Comparison of ENCODE assay signal across 21 cellular contexts in the genomic region with DNA sequence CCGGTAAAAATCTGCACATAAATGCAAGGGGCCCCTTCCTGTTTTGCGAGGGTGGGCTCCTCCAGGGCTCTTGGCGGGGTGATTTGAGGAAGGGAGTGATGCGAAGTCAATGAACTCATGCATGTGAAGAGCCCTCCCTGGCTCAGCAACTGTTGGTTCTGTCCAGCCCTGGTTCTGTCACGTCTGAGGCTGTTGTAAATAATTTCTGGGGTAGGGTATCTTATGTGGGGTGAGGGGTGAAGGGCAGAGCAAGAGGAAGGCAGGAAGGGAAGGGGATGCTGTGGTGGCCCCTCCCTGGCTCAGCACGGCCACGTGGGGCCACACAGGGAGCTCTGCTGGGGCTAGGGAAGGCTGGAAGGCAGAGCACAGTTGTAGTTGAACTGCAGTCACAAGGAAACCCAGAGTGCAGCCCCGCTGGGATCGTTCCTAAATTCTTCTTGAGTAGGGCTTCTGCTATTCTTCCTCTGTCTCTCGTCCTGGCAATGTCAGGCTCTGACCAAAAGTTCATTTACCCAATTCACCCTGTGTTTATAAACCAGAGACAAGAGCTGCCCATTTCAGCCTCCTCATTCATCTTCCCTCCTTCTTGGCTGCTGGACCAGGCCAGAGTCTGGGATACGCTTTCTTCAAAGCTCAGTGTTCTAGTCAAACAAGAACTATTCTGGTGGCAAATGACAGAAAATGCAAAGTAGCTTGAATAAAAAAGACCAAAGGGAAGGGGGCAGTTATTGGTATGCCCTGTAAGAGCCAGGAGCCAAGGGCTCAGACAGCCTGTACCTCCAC. TPM values are rescaled to one million over a fixed set of nuclear protein-coding genes. Genes with fewer than 3 reads are reported as not detected.
DNase-seq lines count a peak whose midpoint lies in the region; ATAC-seq and TF ChIP-seq lines count a peak whose summit lies in the region.
"Had no signal": no experiment of that assay in that cellular context is flagged by ENCODE, and none has a peak within 500 bp of the region (broad histone marks: within the 10 kb centered on the region; RNA-seq: fewer than 3 reads in every experiment).

No MANE protein-coding gene starts in this region.

- no peak overlapping the region for H3K9ac ChIP-seq in OCI-LY3 (ENCODE audit: low read length)
- H3K9ac ChIP-seq in liver (ENCODE audit: low read depth in 1 of 2, low read length in 2 of 2): peak overlapping the region in 1 of 2 donors; percentile 64
- no peak overlapping the region for H3K9ac ChIP-seq in subcutaneous abdominal adipose tissue (ENCODE audit: low read length in 5 of 5)

- H3K27ac ChIP-seq in OCI-LY3 (ENCODE audit: low read length) (no peak overlapping the region), liver (ENCODE audit: low read depth in 1 of 2, low read length in 2 of 2) (peak overlapping the region; percentile 36 to 59), subcutaneous abdominal adipose tissue (ENCODE audit: low read depth, low read length) (peak overlapping the region; percentile 54)
- H3K27ac ChIP-seq: gastrocnemius medialis, hepatocyte, skin epidermis had no signal

- ATAC-seq in GM19351 (IDR thresholded peaks at IDR 0.05; ENCODE audit: unreplicated experiment): peak; percentile 9
- ATAC-seq: activated T-cell treated with anti-CD3 and anti-CD28 coated beads, Interleukin-2, amount 50 U/mL, for 4 hours; gastrocnemius medialis; left colon; PC-3; Right ventricle myocardium inferior had no signal

- H3K4me1 ChIP-seq in OCI-LY3 (ENCODE audit: low read length) (0 out of 2 replicates have a peak, but pooled peaks cover 3% of the 10 kb centered on the region), liver (ENCODE audit: control insufficient read depth in 4 of 4, insufficient read depth in 4 of 4, low read length in 3 of 4) (peaks cover 7 to 46% (median 37%) of the 10 kb centered on the region in 4 donors), subcutaneous abdominal adipose tissue (ENCODE audit: control insufficient read depth in 5 of 5, insufficient read depth in 5 of 5, low read length in 5 of 5) (peaks cover 3 to 31% (median 26%) of the 10 kb centered on the region in 5 donors)

- WGBS in liver: 24% methylated on average over 11 of the region's 11 CpGs

- H3K79me2 ChIP-seq in OCI-LY3 (ENCODE audit: low read length): no peaks in the 10 kb centered on the region
- H3K79me2 ChIP-seq: hepatocyte had no signal

- peak in 1 of 2 donors; percentile 7 for TF ChIP-seq RAD21 in liver (IDR thresholded peaks at IDR 0.05)

- DNase-seq in effector CD8-positive, alpha-beta T cell (lab: John Stamatoyannopoulos, UW): no peak
- no peak for DNase-seq in GM13976 (ENCODE audit: low spot score)
- no peak for DNase-seq in NCI-H1417 treated with DMSO at 0.1 percent for 48 hours (lab: John Stamatoyannopoulos, UW)
- DNase-seq: activated CD4-positive, alpha-beta T cell treated with anti-CD3 and anti-CD28 coated beads, Interleukin-2, amount 10 ng/mL, durations not matched to agents 24 days and 14 days; activated naive CD4-positive, alpha-beta T cell; activated T-cell treated with anti-CD3 and anti-CD28 coated beads, Interleukin-2, amount 50 U/mL, for 4 hours; CD4-positive, CD25-positive, alpha-beta regulatory T cell; gastrocnemius medialis; HCEC 1CT; left colon; naive B cell; NCI-H1694 treated with DMSO at 0.1 percent for 48 hours; PC-3; stimulated activated CD8-positive, alpha-beta memory T cell treated with anti-CD3 and anti-CD28 coated beads, Interleukin-4, amount 100 ng/mL, for 48 hours had no signal

- TF ChIP-seq CTCF in OCI-LY3 (IDR thresholded peaks at IDR 0.05; ENCODE audit: low read depth, low read length) (no peak), liver (IDR thresholded peaks at IDR 0.05; ENCODE audit: low read depth, low read length, missing input control) (no peak), GM13976 (IDR thresholded peaks at IDR 0.05; ENCODE audit: borderline replicate concordance, control extremely low read depth, extremely low read depth, insufficient read depth, missing control alignments) (no peak)

- H3K4me3 ChIP-seq in OCI-LY3 (ENCODE audit: low read length) (no peak overlapping the region), liver (ENCODE audit: low read depth in 1 of 3, low read length in 3 of 3) (no peak overlapping the region), subcutaneous abdominal adipose tissue (ENCODE audit: low read depth in 1 of 5, low read length in 5 of 5) (no peak overlapping the region)
- H3K4me3 ChIP-seq: gastrocnemius medialis, hepatocyte, skin epidermis had no signal

- no peaks in the 10 kb centered on the region for H3K9me3 ChIP-seq in OCI-LY3 (ENCODE audit: insufficient read depth, low read length)
- H3K9me3 ChIP-seq in liver (ENCODE audit: control insufficient read depth in 4 of 4, low read length in 3 of 4): no peaks in the 10 kb centered on the region
- no peaks in the 10 kb centered on the region for H3K9me3 ChIP-seq in subcutaneous abdominal adipose tissue (ENCODE audit: control insufficient read depth in 5 of 5, low read length in 5 of 5)
- H3K9me3 ChIP-seq: gastrocnemius medialis had no signal

- in situ Hi-C loops in GM13976 (cut with MboI; ENCODE audit: low sequenced_read_pairs, unreplicated experiment): no loop called here

- H2AFZ ChIP-seq in OCI-LY3 (ENCODE audit: low read depth, low read length): no peak overlapping the region; the same call in 1 of the 2 replicates
- H2AFZ ChIP-seq: hepatocyte had no signal

- peak overlapping the region; percentile 21; the same call in 1 of the 2 replicates for H3K4me2 ChIP-seq in OCI-LY3 (ENCODE audit: low read length)

- H3K27me3 ChIP-seq in OCI-LY3 (ENCODE audit: low read depth, low read length) (peaks cover 12% of the 10 kb centered on the region; the same call in 1 of the 2 replicates), liver (ENCODE audit: control insufficient read depth in 4 of 4, insufficient read depth in 4 of 4, low read length in 3 of 4) (no peaks in the 10 kb centered on the region), subcutaneous abdominal adipose tissue (ENCODE audit: control insufficient read depth in 5 of 5, insufficient read depth in 4 of 5, low read length in 5 of 5) (peaks cover 2 to 15% (median 6%) of the 10 kb centered on the region in 5 donors)

- H3K36me3 ChIP-seq in OCI-LY3 (replicated peaks; ENCODE audit: low read depth, low read length) (no peaks in the 10 kb centered on the region), liver (ENCODE audit: control insufficient read depth in 4 of 4, insufficient read depth in 3 of 4, low read depth in 1 of 4, low read length in 3 of 4) (no peaks in the 10 kb centered on the region), subcutaneous abdominal adipose tissue (ENCODE audit: control insufficient read depth in 5 of 5, insufficient read depth in 5 of 5, low read length in 5 of 5) (no peaks in the 10 kb centered on the region)
- H3K36me3 ChIP-seq: gastrocnemius medialis had no signal

- H4K20me1 ChIP-seq in OCI-LY3 (ENCODE audit: insufficient read depth, low read length): no peaks in the 10 kb centered on the region

TF ChIP-seq in liver, 16 proteins besides CTCF, POLR2A, EP300 and RAD21:
- TF ChIP-seq SP1 (IDR thresholded peaks at IDR 0.05) (no peak), RXRA (IDR thresholded peaks at IDR 0.05) (peak in 1 of 2 donors; percentile 58), EGR1 (IDR thresholded peaks at IDR 0.05; ENCODE audit: low read depth in 2 of 2) (no peak), HNF4A (conservative IDR thresholded peaks at IDR 0.05) (no peak), HNF4G (IDR thresholded peaks at IDR 0.05) (no peak)

RNA-seq across cellular contexts. Expression of gene TOPBP1, which starts 14.8 kb away (rescaled TPM):
- total RNA-seq in liver: 10 to 100 TPM; 13.6 to 22.9 TPM
- polyA plus RNA-seq in liver: 1 to 10 TPM; 3.3 to 3.8 TPM
